9 cellular contexts compared by ENCODE assay signal in genomic region chr5:322281-322941, GRCh38. TPM values are rescaled to one million over a fixed set of nuclear protein-coding genes. Genes with fewer than 3 reads are reported as not detected.
A peak's percentile ranks its signal among the peaks of the same experiment; 100 is the strongest.
DNase-seq lines count a peak whose midpoint lies in the region; ATAC-seq, FAIRE-seq and TF ChIP-seq lines count a peak whose summit lies in the region.
"Had no signal": no experiment of that assay in that cellular context is flagged by ENCODE, and none has a peak within 500 bp of the region (broad histone marks: within the 10 kb centered on the region; RNA-seq: fewer than 3 reads in every experiment).

No MANE protein-coding gene starts in this region.

- peak; percentile 43; the same call in 1 of the 2 replicates for TF ChIP-seq POLR2A in GM12878 (IDR thresholded peaks at IDR 0.05; ENCODE audit: low read depth, low read length)

- H2AFZ ChIP-seq in SK-N-SH (ENCODE audit: low read depth): no peak overlapping the region
- peak overlapping the region; percentile 71 for H2AFZ ChIP-seq in GM12878 (ENCODE audit: control insufficient read depth, low read depth, low read length)

- FAIRE-seq in GM12878 (lab: Jason Lieb, UNC): no peak
- FAIRE-seq: A204.1 had no signal

- DNase-seq in SK-N-SH (no peak), GM12878 (ENCODE audit: low read depth, low spot score) (no peak), omental fat pad (ENCODE audit: low spot score) (no peak), epidermal melanocyte (ENCODE audit: insufficient read length, low spot score) (no peak), kidney glomerular epithelial cell (lab: John Stamatoyannopoulos, UW) (no peak)

- RAD21 ChIA-PET in GM12878 (lab: Charles Lee; ENCODE audit: unreplicated experiment): interaction anchor here (0.9 to 1.2 kb wide), 2 partner anchors 11 to 102 kb away, joined by 4 read pairs; no protein-coding TSS in a partner anchor

- H3K4me2 ChIP-seq in SK-N-SH (peak overlapping the region; percentile 96; the same call in 1 of the 2 replicates), GM12878 (ENCODE audit: control insufficient read depth, insufficient read depth) (peak overlapping the region; percentile 64)

- TF ChIP-seq EP300 in SK-N-SH (IDR thresholded peaks at IDR 0.05; ENCODE audit: borderline replicate concordance in 1 of 2, low read depth in 1 of 2, low read length in 1 of 2) (no peak), GM12878 (IDR thresholded peaks at IDR 0.05; ENCODE audit: borderline replicate concordance in 1 of 2, control insufficient read depth in 1 of 2, low read depth in 2 of 2, low read length in 2 of 2) (no peak)

- no TSS peak for BruUV-seq in GM12878 (replicated peaks; lab: Mats Ljungman, UMichigan)

- SMC1A ChIA-PET in GM12878 (lab: Charles Lee; ENCODE audit: uncharacterized antibody, unreplicated experiment): interaction anchor here (0.8 to 1.9 kb wide), 2 partner anchors 16 to 66 kb away, joined by 3 to 9 read pairs; no protein-coding TSS in a partner anchor

- H3K4me1 ChIP-seq in SK-N-SH (ENCODE audit: control insufficient read depth in 1 of 2, insufficient read depth in 2 of 2, low read depth in 1 of 2, low read length in 1 of 2) (peaks cover 0 to 5% of the 10 kb centered on the region in 2 experiments; a peak in 1 of 4 replicates), GM12878 (ENCODE audit: control insufficient read depth, insufficient read depth, low read length) (peaks cover 16% of the 10 kb centered on the region)

- peaks cover 13% of the 10 kb centered on the region; the same call in 1 of the 2 replicates for H3K27me3 ChIP-seq in SK-N-SH (ENCODE audit: insufficient read depth)
- no peaks in the 10 kb centered on the region for H3K27me3 ChIP-seq in GM12878 (replicated peaks in 1 of 2; ENCODE audit: control insufficient read depth in 2 of 2, insufficient read depth in 2 of 2, low read length in 1 of 2)

- H3K4me3 ChIP-seq in SK-N-SH (ENCODE audit: low read depth in 2 of 2, low read length in 1 of 2): no peak overlapping the region
- peak overlapping the region; percentile 96 for H3K4me3 ChIP-seq in GM12878

- H3K36me3 ChIP-seq in SK-N-SH (replicated peaks in 1 of 2; ENCODE audit: control insufficient read depth in 1 of 2, insufficient read depth in 2 of 2, low read length in 1 of 2) (no peaks in the 10 kb centered on the region), GM12878 (ENCODE audit: control insufficient read depth in 2 of 2, insufficient read depth in 2 of 2, low read length in 1 of 2) (peaks cover 0 to 2% of the 10 kb centered on the region in 2 experiments; a peak in 1 of 4 replicates)

- 94% methylated on average over 44 of the region's 56 CpGs for WGBS in SK-N-SH (ENCODE audit: low lambda C conversion rate)
- 70% methylated on average over 53 of the region's 56 CpGs for WGBS in GM12878 (ENCODE audit: insufficient coverage, insufficient replicate concordance, low lambda C conversion rate, missing lambda C conversion rate)

- H3K79me2 ChIP-seq in SK-N-SH (ENCODE audit: insufficient read depth) (no peaks in the 10 kb centered on the region), GM12878 (ENCODE audit: control insufficient read depth, insufficient read depth, low read length) (peaks cover 77% of the 10 kb centered on the region)

- intact Hi-C loops in GM12878 (cut with micrococcal nuclease; ENCODE audit: unreplicated experiment): loop anchor here (2.0 kb wide), 1 partner anchor 50 kb away; no protein-coding TSS in a partner anchor

- no peaks in the 10 kb centered on the region for H3K9me2 ChIP-seq in SK-N-SH

- no peak for TF ChIP-seq RAD21 in SK-N-SH (IDR thresholded peaks at IDR 0.05; ENCODE audit: low read length)
- TF ChIP-seq RAD21 in GM12878 (IDR thresholded peaks at IDR 0.05; ENCODE audit: insufficient read depth, low read depth, low read length): no peak

- no peak for TF ChIP-seq CTCF in SK-N-SH (IDR thresholded peaks at IDR 0.05)
- TF ChIP-seq CTCF in GM12878 (IDR thresholded peaks at IDR 0.05 in 2 of 3, conservative IDR thresholded peaks at IDR 0.05 in 1 of 3; ENCODE audit: control insufficient read depth in 2 of 3, extremely low read depth in 1 of 3, insufficient read depth in 1 of 3, low read depth in 3 of 3, low read length in 3 of 3): no peak
- no peak for TF ChIP-seq CTCF in omental fat pad (IDR thresholded peaks at IDR 0.05)

- no peaks in the 10 kb centered on the region for H3K9me3 ChIP-seq in SK-N-SH
- peaks cover 2% of the 10 kb centered on the region; the same call in 1 of the 3 replicates for H3K9me3 ChIP-seq in GM12878 (replicated peaks; ENCODE audit: control insufficient read depth, insufficient read depth, low read length)

- 0 out of 2 replicates have a peak, but pooled peaks cover 9% of the 10 kb centered on the region for H4K20me1 ChIP-seq in SK-N-SH (ENCODE audit: insufficient read depth)
- no peaks in the 10 kb centered on the region for H4K20me1 ChIP-seq in GM12878 (ENCODE audit: control insufficient read depth, insufficient read depth)

- H3K27ac ChIP-seq in SK-N-SH (ENCODE audit: low read depth in 2 of 2, low read length in 1 of 2) (no peak overlapping the region), GM12878 (ENCODE audit: control insufficient read depth, insufficient read depth) (peak overlapping the region; percentile 81)

- peaks cover 3% of the 10 kb centered on the region for H3F3A ChIP-seq in SK-N-SH (replicated peaks; ENCODE audit: insufficient read depth)

- ATAC-seq in SK-N-SH treated with all-trans-retinoic acid at 6 μM for 48 hours (no peak), HG03342 (IDR thresholded peaks at IDR 0.05; ENCODE audit: unreplicated experiment) (peak; percentile 13), GM12878 (peak; percentile 63), omental fat pad (ENCODE audit: low FRiP score) (peak; percentile 2), HG03457 (IDR thresholded peaks at IDR 0.05; ENCODE audit: unreplicated experiment) (no peak)

- in situ Hi-C loops in GM12878 (cut with MboI): no loop called here

- H3K9ac ChIP-seq in SK-N-SH: no peak overlapping the region
- peak overlapping the region; percentile 85 for H3K9ac ChIP-seq in GM12878 (ENCODE audit: control insufficient read depth, insufficient read depth, low read length)

- CTCF ChIA-PET in SK-N-SH (lab: Yijun Ruan, JAX) (interaction anchor here (1.4 kb wide), 1 partner anchor 15 kb away, joined by 4 read pairs; no protein-coding TSS in a partner anchor), GM12878 (lab: Yijun Ruan, JAX) (interaction anchor here (1.0 to 1.4 kb wide), 2 partner anchors 102 to 109 kb away, joined by 3 to 5 read pairs; no protein-coding TSS in a partner anchor)

- POLR2A ChIA-PET in SK-N-SH (lab: Yijun Ruan, JAX) (no interaction called here), GM12878 (lab: Charles Lee) (interaction anchor here (1.4 kb wide), 1 partner anchor 47 kb away, joined by 3 read pairs; no protein-coding TSS in a partner anchor)

TF ChIP-seq in SK-N-SH, 30 proteins besides CTCF, POLR2A, EP300 and RAD21 (continues in another document):
- no peak for TF ChIP-seq TAF1 (IDR thresholded peaks at IDR 0.05; ENCODE audit: borderline replicate concordance, low read depth, low read length)

TF ChIP-seq in SK-N-SH treated with all-trans-retinoic acid at 6 μM for 48 hours, 23 proteins besides CTCF, POLR2A, EP300 and RAD21 (continues in another document):
- TF ChIP-seq OSR1 (CRISPR knock-in tag; IDR thresholded peaks at IDR 0.05) (no peak), ESRRG (CRISPR knock-in tag; IDR thresholded peaks at IDR 0.05) (no peak)

TF ChIP-seq in GM12878, 131 proteins besides CTCF, POLR2A, EP300 and RAD21 (continues in another document):
- TF ChIP-seq STAT3 (IDR thresholded peaks at IDR 0.05; ENCODE audit: low read depth, low read length): no peak

RNA-seq across cellular contexts. Expression of gene AHRR, which starts 0.9 kb away (rescaled TPM):
- polyA plus RNA-seq in SK-N-SH (2012; rRNA removed) (0.71 and 0.99 TPM in 2 replicates), GM12878 (2011; rRNA removed) (13.5 and 17.3 TPM in 2 replicates), GM12878 (2014; fragmentation: Illumina TruSeq; extraction: Trizol) (5.7 and 10.8 TPM in 2 replicates), GM12878 (2014; fragmentation: Nextera tagmentation; extraction: Ambion mirVana) (1 to 10 TPM in 1 of 2 experiments, under 1 TPM in 1; 0.90 to 1.1 TPM), GM12878 (2014; rRNA removed) (29.8 and 30.6 TPM in 2 replicates), GM12878 (2016; fragmentation: Nextera tagmentation; extraction: Ambion mirVana) (10 to 100 TPM; 21.1 to 21.3 TPM)
- polyA plus RNA-seq in SK-N-SH (2012; cell fraction: cytosol; rRNA removed): 0.40 and 0.49 TPM in 2 replicates
- polyA plus RNA-seq in SK-N-SH (2012; cell fraction: nucleus; rRNA removed): 3.2 and 3.3 TPM in 2 replicates
- 101 and 129 TPM in 2 replicates for total RNA-seq in GM12878 (2013; cell fraction: nucleolus; rRNA removed)
- total RNA-seq in GM12878 (2014; rRNA removed) (19.6 and 22.1 TPM in 2 replicates), GM12878 (2014; rRNA removed; fragmentation: Illumina TruSeq; extraction: Trizol) (9.4 and 11.7 TPM in 2 replicates), GM12878 (2021) (27.8 and 35.2 TPM in 2 replicates), omental fat pad (1 to 10 TPM in 2 of 4 donors, under 1 TPM in 2; 0.25 to 2.2 (median 1.6) TPM)
- polyA plus RNA-seq in GM12878 (2011; ENCODE audit: low read depth): 8.4 TPM
- 26.3 and 28.6 TPM in 2 replicates for polyA plus RNA-seq in GM12878 (2011; cell fraction: cytosol; rRNA removed)
- 92.9 and 105 TPM in 2 replicates for polyA plus RNA-seq in GM12878 (2011; cell fraction: nucleus; rRNA removed)
- 23.5 and 31.3 TPM in 2 replicates for polyA plus RNA-seq in GM12878 (2012)
- polyA minus RNA-seq in GM12878 (2011; rRNA and poly(A)+ RNA removed): 8.8 and 21.8 TPM in 2 replicates
- polyA minus RNA-seq in GM12878 (2011; cell fraction: cytosol; rRNA and poly(A)+ RNA removed): 6.5 and 7.8 TPM in 2 replicates
- 24.8 and 31.4 TPM in 2 replicates for polyA minus RNA-seq in GM12878 (2011; cell fraction: nucleus; rRNA and poly(A)+ RNA removed)

RNA-seq across cellular contexts. Expression of gene PDCD6, which starts 51.0 kb away (rescaled TPM):
- polyA plus RNA-seq in SK-N-SH (2012; rRNA removed) (323 and 347 TPM in 2 replicates), GM12878 (2011; rRNA removed) (253 and 286 TPM in 2 replicates), GM12878 (2014; fragmentation: Illumina TruSeq; extraction: Trizol) (97.2 and 108 TPM in 2 replicates), GM12878 (2014; fragmentation: Nextera tagmentation; extraction: Ambion mirVana) (10 to 100 TPM; 28.6 to 58.4 TPM), GM12878 (2014; rRNA removed) (135 and 154 TPM in 2 replicates), GM12878 (2016; fragmentation: Nextera tagmentation; extraction: Ambion mirVana) (100 to 1,000 TPM; 228 TPM)
- polyA plus RNA-seq in SK-N-SH (2012; cell fraction: cytosol; rRNA removed): 349 and 362 TPM in 2 replicates
- 226 and 288 TPM in 2 replicates for polyA plus RNA-seq in SK-N-SH (2012; cell fraction: nucleus; rRNA removed)
- total RNA-seq in GM12878 (2013; cell fraction: nucleolus; rRNA removed): 142 and 166 TPM in 2 replicates
- total RNA-seq in GM12878 (2014; rRNA removed) (144 and 148 TPM in 2 replicates), GM12878 (2014; rRNA removed; fragmentation: Illumina TruSeq; extraction: Trizol) (105 and 111 TPM in 2 replicates), GM12878 (2021) (91.5 and 92.5 TPM in 2 replicates), omental fat pad (10 to 100 TPM; 69.0 to 92.2 (median 78.3) TPM)
- 77.7 TPM for polyA plus RNA-seq in GM12878 (2011; ENCODE audit: low read depth)
- polyA plus RNA-seq in GM12878 (2011; cell fraction: cytosol; rRNA removed): 255 and 280 TPM in 2 replicates
- 244 and 248 TPM in 2 replicates for polyA plus RNA-seq in GM12878 (2011; cell fraction: nucleus; rRNA removed)
- polyA plus RNA-seq in GM12878 (2012): 106 and 107 TPM in 2 replicates
- 147 and 226 TPM in 2 replicates for polyA minus RNA-seq in GM12878 (2011; rRNA and poly(A)+ RNA removed)
- 50.9 and 61.4 TPM in 2 replicates for polyA minus RNA-seq in GM12878 (2011; cell fraction: cytosol; rRNA and poly(A)+ RNA removed)
- 39.8 and 66.9 TPM in 2 replicates for polyA minus RNA-seq in GM12878 (2011; cell fraction: nucleus; rRNA and poly(A)+ RNA removed)

Comparison
In these comparisons a context has a peak if more than half of its experiments do, and no peak if none do; other contexts are left out.
1. ATAC-seq: peak in HG03342 (single experiment), GM12878 (single experiment) and omental fat pad (single experiment); none in SK-N-SH treated with all-trans-retinoic acid at 6 μM for 48 hours (single experiment) and HG03457 (single experiment).
2. Of the 26 proteins assayed by ChIP-seq in both GM12878 and SK-N-SH: peak only in GM12878: CHD2, MAX, POLR2AphosphoS5 and SMC3; only in SK-N-SH: none; in both: none; in neither: 22.